ENCODE assay signal across 12 cellular contexts in genomic region chr10:78923644-78924318, GRCh38.
"Had no signal": no experiment of that assay in that cellular context is flagged by ENCODE, and none has a peak within 500 bp of the region (broad histone marks: within the 10 kb centered on the region; RNA-seq: fewer than 3 reads in every experiment).

No MANE protein-coding gene starts in this region.

- DNase-seq: activated CD4-positive, alpha-beta T cell treated with anti-CD3 and anti-CD28 coated beads for 4 hours; activated naive CD4-positive, alpha-beta T cell; foreskin keratinocyte; left lung; stimulated activated CD4-positive, alpha-beta T cell treated with anti-CD3 and anti-CD28 coated beads, Interleukin-1b, Interleukin-23, amount 100 ng/mL, for 48 hours; stimulated activated naive CD4-positive, alpha-beta T cell; T-helper 9 cell; upper lobe of left lung had no signal

- H3K4me1 ChIP-seq: ascending aorta, foreskin keratinocyte, left lung, spleen, upper lobe of left lung had no signal

- H3K36me3 ChIP-seq: ascending aorta, left lung, spleen, upper lobe of left lung had no signal

- H3K27ac Mint-ChIP-seq: activated T-helper 1 cell treated with anti-CD3 and anti-CD28 coated beads, Interleukin-12 subunit alpha, Interleukin-12 subunit beta, Interleukin-2, Interleukin-4 antibody, amounts not matched to agents 30 ng/mL and 10 ng/mL and 1 ng/mL, durations not matched to agents 14 hours and 24 hours and 36 hours had no signal

- H3K4me3 ChIP-seq: ascending aorta, left lung, spleen, upper lobe of left lung had no signal

- ATAC-seq: foreskin keratinocyte, left lung had no signal

- H3K27me3 ChIP-seq: ascending aorta, left lung, upper lobe of left lung had no signal

- H3K9me3 Mint-ChIP-seq: activated T-helper 1 cell treated with anti-CD3 and anti-CD28 coated beads, Interleukin-12 subunit alpha, Interleukin-12 subunit beta, Interleukin-2, Interleukin-4 antibody, amounts not matched to agents 30 ng/mL and 10 ng/mL and 1 ng/mL, durations not matched to agents 14 hours and 24 hours and 36 hours had no signal

- H3K4me3 Mint-ChIP-seq: activated T-helper 1 cell treated with anti-CD3 and anti-CD28 coated beads, Interleukin-12 subunit alpha, Interleukin-12 subunit beta, Interleukin-2, Interleukin-4 antibody, amounts not matched to agents 30 ng/mL and 10 ng/mL and 1 ng/mL, durations not matched to agents 14 hours and 24 hours and 36 hours had no signal

- H3K9me3 ChIP-seq: ascending aorta, left lung, spleen, upper lobe of left lung had no signal

- H3K27ac ChIP-seq: ascending aorta, foreskin keratinocyte, left lung, spleen, upper lobe of left lung, VCaP had no signal
